Comparison of ENCODE assay signal across 15 cellular contexts in genomic region chr1:85623061-85623471, GRCh38. TPM values are rescaled to one million over a fixed set of nuclear protein-coding genes. Genes with fewer than 3 reads are reported as not detected.
DNase-seq lines count a peak whose midpoint lies in the region; ATAC-seq and TF ChIP-seq lines count a peak whose summit lies in the region.
"Had no signal": no experiment of that assay in that cellular context is flagged by ENCODE, and none has a peak within 500 bp of the region (broad histone marks: within the 10 kb centered on the region; RNA-seq: fewer than 3 reads in every experiment).

No MANE protein-coding gene starts in this region.

- H3K4me2 ChIP-seq in IMR-90 (ENCODE audit: low read depth, low read length) = peak overlapping the region; percentile 21; the same call in 1 of the 2 replicates

- H4K5ac ChIP-seq in IMR-90 (ENCODE audit: low read depth, low read length) = peak overlapping the region; percentile 43; the same call in 1 of the 2 replicates

- intact Hi-C loops in IMR-90 (cut with micrococcal nuclease) = no loop called here
- intact Hi-C loops in left cardiac atrium (cut with DNase I) = no loop called here

- H3K4me1 ChIP-seq in IMR-90 (ENCODE audit: control insufficient read depth, insufficient read depth, low read length) = peaks cover 7% of the 10 kb centered on the region
- no peaks in the 10 kb centered on the region for H3K4me1 ChIP-seq in adipocyte (ENCODE audit: control insufficient read depth, insufficient read depth, low read length)

- POLR2A ChIA-PET in IMR-90 (lab: Charles Lee; ENCODE audit: unreplicated experiment) = interaction anchor here (0.6 to 1.3 kb wide), 4 partner anchors 10 to 85 kb away, joined by 3 to 16 read pairs (median 5); partner anchors contain the start of gene ZNHIT6

- H3K4me3 ChIP-seq in IMR-90 (ENCODE audit: insufficient read depth, low read depth, low read length) (no peak overlapping the region), adipocyte (ENCODE audit: low read length) (no peak overlapping the region)

- no peak overlapping the region for H3K56ac ChIP-seq in IMR-90 (ENCODE audit: extremely low read depth, insufficient read depth, low read length)

- H3K9me1 ChIP-seq in IMR-90 (ENCODE audit: insufficient read depth, low read length) = peaks cover 7% of the 10 kb centered on the region; the same call in 1 of the 2 replicates

- H2AK5ac ChIP-seq in IMR-90 (ENCODE audit: low read depth, low read length) = peak overlapping the region; percentile 57; the same call in 1 of the 2 replicates

- no peak for TF ChIP-seq CTCF in IMR-90 (conservative IDR thresholded peaks at IDR 0.05; ENCODE audit: low read depth, low read length)

- CTCF ChIA-PET in IMR-90 (lab: Yijun Ruan, JAX) = interaction anchor here (1.2 kb wide), 1 partner anchor 10 kb away, joined by 3 read pairs; no protein-coding TSS in a partner anchor

- peak overlapping the region; percentile 62 for H2BK5ac ChIP-seq in IMR-90 (ENCODE audit: low read depth, low read length, poor library complexity, severe bottlenecking)

- dilution Hi-C loops in IMR-90 (cut with HindIII; ENCODE audit: low sequenced_read_pairs, unreplicated experiment) = no loop called here

- peak overlapping the region; percentile 40 for H2AFZ ChIP-seq in IMR-90 (replicated peaks; ENCODE audit: low read length, poor library complexity)

- H3K4ac ChIP-seq in IMR-90 (ENCODE audit: low read depth, low read length) = peak overlapping the region; percentile 71

- H4K20me1 ChIP-seq in IMR-90 (ENCODE audit: insufficient read depth, low read length) = no peaks in the 10 kb centered on the region; the same call in 1 of the 2 replicates

- H3K9me3 ChIP-seq in IMR-90 (ENCODE audit: control insufficient read depth, insufficient read depth, low read length) (peaks cover 6% of the 10 kb centered on the region), adipocyte (ENCODE audit: control insufficient read depth, low read length) (peaks cover 21% of the 10 kb centered on the region)

- 0 out of 2 replicates have a peak overlapping the region, but pooled peaks have one; percentile 22 for H2BK20ac ChIP-seq in IMR-90 (ENCODE audit: low read depth, low read length)

- H3K79me1 ChIP-seq in IMR-90 (ENCODE audit: low read depth in 1 of 2, low read length in 2 of 2) = peaks cover 0 to 5% of the 10 kb centered on the region in 2 experiments; a peak in 1 of 4 replicates

- TF ChIP-seq POLR2A in IMR-90 (IDR thresholded peaks at IDR 0.05; ENCODE audit: low read depth, low read length) = no peak

- no TSS peak for BruUV-seq in IMR-90 (replicated peaks; lab: Mats Ljungman, UMichigan)

- H3K27me3 ChIP-seq in IMR-90 (ENCODE audit: control insufficient read depth, insufficient read depth, low read length) = no peaks in the 10 kb centered on the region
- H3K27me3 ChIP-seq in adipocyte (replicated peaks; ENCODE audit: control insufficient read depth, insufficient read depth, low read length) = no peaks in the 10 kb centered on the region

- peak overlapping the region; percentile 84; the same call in 1 of the 2 replicates for H3K18ac ChIP-seq in IMR-90 (ENCODE audit: low read depth, low read length)

- TF ChIP-seq RAD21 in IMR-90 (IDR thresholded peaks at IDR 0.05; ENCODE audit: low read length) = no peak

- DNase-seq in AG20443 (ENCODE audit: low spot score) (peak; percentile 80), IMR-90 (peak; percentile 98), adipocyte (ENCODE audit: low read depth) (peak; percentile 62), glomerular visceral epithelial cell (ENCODE audit: extremely low spot score) (peak; percentile 88), left cardiac atrium (no peak)
- no peak for DNase-seq in stimulated activated CD4-positive, alpha-beta T cell treated with anti-CD3 and anti-CD28 coated beads, Interleukin-2, amount 100 ng/mL, for 24 hours
- DNase-seq: activated CD4-positive, alpha-beta memory T cell treated with anti-CD3 and anti-CD28 coated beads for 36 hours; activated naive CD8-positive, alpha-beta T cell treated with anti-CD3 and anti-CD28 coated beads for 36 hours; CD8-positive, alpha-beta memory T cell; naive thymus-derived CD4-positive, alpha-beta T cell; NCI-H1092; NCI-H748 treated with DMSO at 0.1 percent for 48 hours; small intestine had no signal

- peak overlapping the region in 1 of 2 experiments; percentile 59; a peak in 1 of 4 replicates for H4K8ac ChIP-seq in IMR-90 (ENCODE audit: low read depth in 2 of 2, low read length in 2 of 2)

- H3K23ac ChIP-seq in IMR-90 (ENCODE audit: low read depth, low read length) = no peak overlapping the region

- peak overlapping the region; percentile 49 for H3K27ac ChIP-seq in IMR-90 (ENCODE audit: insufficient read depth, low read length)

- no peak overlapping the region for H3K14ac ChIP-seq in IMR-90 (replicated peaks; ENCODE audit: low read depth, low read length)

- H3K9ac ChIP-seq in IMR-90 (ENCODE audit: low read depth, low read length) (no peak overlapping the region), adipocyte (ENCODE audit: low read length) (no peak overlapping the region)

- H2BK120ac ChIP-seq in IMR-90 (ENCODE audit: low read depth, low read length) = peak overlapping the region; percentile 58; the same call in 1 of the 2 replicates

- H4K91ac ChIP-seq in IMR-90 (ENCODE audit: insufficient read depth, low read depth, low read length) = peak overlapping the region; percentile 71; the same call in 1 of the 2 replicates

- in situ Hi-C loops in IMR-90 (cut with MboI; ENCODE audit: low sequenced_read_pairs) = no loop called here

- no peak overlapping the region for H2AK9ac ChIP-seq in IMR-90 (replicated peaks; ENCODE audit: low read depth, low read length, poor library complexity)

- H3K36me3 ChIP-seq in IMR-90 (ENCODE audit: control insufficient read depth, insufficient read depth, low read length) (no peaks in the 10 kb centered on the region), adipocyte (ENCODE audit: control insufficient read depth, insufficient read depth, low read length, severe bottlenecking) (no peaks in the 10 kb centered on the region)

- ATAC-seq in IMR-90 (ENCODE audit: low read depth) (peak; percentile 78), GM18873 (IDR thresholded peaks at IDR 0.05; ENCODE audit: low FRiP score, unreplicated experiment) (no peak), HG03460 (IDR thresholded peaks at IDR 0.05; ENCODE audit: unreplicated experiment) (no peak), left cardiac atrium (no peak)
- ATAC-seq: naive thymus-derived CD4-positive, alpha-beta T cell had no signal

- no CpG with 5 or more reads among the region's 1 CpG for WGBS in IMR-90 (ENCODE audit: extremely low coverage in 2 of 2, insufficient read length in 1 of 2), 2 experiments

- peak overlapping the region; percentile 23; the same call in 2 of the 3 replicates for H2BK15ac ChIP-seq in IMR-90 (ENCODE audit: low read depth, low read length)

TF ChIP-seq in IMR-90, 13 proteins besides CTCF, POLR2A, EP300 and RAD21:
- TF ChIP-seq RCOR1 (IDR thresholded peaks at IDR 0.05; ENCODE audit: insufficient replicate concordance, low read length) = no peak
- peak; percentile 34; the same call in 1 of the 2 replicates for TF ChIP-seq BHLHE40 (IDR thresholded peaks at IDR 0.05; ENCODE audit: low read depth, low read length)
- TF ChIP-seq FOS (IDR thresholded peaks at IDR 0.05; ENCODE audit: low read depth, low read length) = peak; percentile 28; the same call in 1 of the 2 replicates
- peak; percentile 28; the same call in 1 of the 2 replicates for TF ChIP-seq CEBPB (IDR thresholded peaks at IDR 0.05; ENCODE audit: low read depth, low read length)

RNA-seq across cellular contexts. Expression of gene CCN1, which starts 42.5 kb away (rescaled TPM):
- total RNA-seq in IMR-90 (2012; rRNA removed) (76.9 and 90.3 TPM in 2 replicates), left cardiac atrium (100 to 1,000 TPM in 1 of 2 donors, 10 to 100 TPM in 1; 98.4 to 140 TPM)
- polyA plus RNA-seq in IMR-90 (2012; rRNA removed) = 819 and 905 TPM in 2 replicates
- polyA plus RNA-seq in IMR-90 (2012; cell fraction: cytosol; rRNA removed) = 700 and 814 TPM in 2 replicates
- 1,179 and 1,372 TPM in 2 replicates for polyA plus RNA-seq in IMR-90 (2012; cell fraction: nucleus; rRNA removed; ENCODE audit: low replicate concordance)
- total RNA-seq: activated CD4-positive, alpha-beta memory T cell treated with anti-CD3 and anti-CD28 coated beads for 36 hours; naive thymus-derived CD4-positive, alpha-beta T cell had no signal
- polyA plus RNA-seq: CD8-positive, alpha-beta memory T cell; naive thymus-derived CD4-positive, alpha-beta T cell had no signal

Comparison
In these comparisons a context has a peak if more than half of its experiments do, and no peak if none do; other contexts are left out.
1. DNase-seq: peak in AG20443 (single experiment), IMR-90 (single experiment), adipocyte (single experiment) and glomerular visceral epithelial cell (single experiment); none in stimulated activated CD4-positive, alpha-beta T cell treated with anti-CD3 and anti-CD28 coated beads, Interleukin-2, amount 100 ng/mL, for 24 hours (0 of 2) and left cardiac atrium (single experiment).